Comparison of ENCODE assay signal across 35 cellular contexts in the genomic region with DNA sequence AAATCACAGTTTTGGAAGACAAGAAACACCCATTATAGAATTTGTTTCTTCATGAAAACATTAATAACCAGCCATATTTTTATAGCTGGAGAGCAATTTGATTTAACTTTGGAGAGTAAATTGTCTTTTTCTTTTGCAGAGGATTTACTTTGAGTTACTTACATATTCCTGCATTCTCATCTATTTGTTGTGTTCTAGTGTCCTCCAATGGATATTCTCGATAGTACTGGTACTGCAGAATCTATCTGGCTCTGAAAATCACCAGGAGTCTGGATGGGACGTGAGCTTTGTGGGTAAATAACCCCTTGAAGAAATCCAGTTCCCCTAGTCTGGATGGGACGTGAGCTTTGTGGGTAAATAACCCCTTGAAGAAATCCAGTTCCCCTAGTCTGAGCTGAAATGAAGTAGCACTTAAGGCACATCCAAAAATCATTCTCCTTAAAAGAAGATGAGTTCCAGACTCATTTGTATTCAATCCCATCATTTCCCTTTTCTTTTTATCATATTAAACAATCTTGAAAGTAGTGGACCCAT.
A peak's percentile ranks its signal among the peaks of the same experiment; 100 is the strongest.
DNase-seq lines count a peak whose midpoint lies in the region; ATAC-seq and TF ChIP-seq lines count a peak whose summit lies in the region.
"Had no signal": no experiment of that assay in that cellular context is flagged by ENCODE, and none has a peak within 500 bp of the region (broad histone marks: within the 10 kb centered on the region; RNA-seq: fewer than 3 reads in every experiment).

No MANE protein-coding gene starts in this region.

- no peak overlapping the region for H3K4ac ChIP-seq in mesendoderm (ENCODE audit: low read depth, low read length)

- H3K23ac ChIP-seq in mesendoderm (ENCODE audit: low read length), result no peak overlapping the region

- TF ChIP-seq CTCF in heart right ventricle (IDR thresholded peaks at IDR 0.05) (peak in 5 of 9 donors; percentile 17 to 41 (median 27)), VCaP (conservative IDR thresholded peaks at IDR 0.05) (peak; percentile 66), esophagus squamous epithelium (IDR thresholded peaks at IDR 0.05) (peak in 1 of 6 experiments; percentile 13)

- H3K18ac ChIP-seq in mesendoderm (ENCODE audit: low read length), result no peak overlapping the region

- H3K4me3 ChIP-seq in heart right ventricle, result no peak overlapping the region
- H3K4me3 ChIP-seq in mesendoderm (ENCODE audit: low read length), result no peak overlapping the region
- no peak overlapping the region for H3K4me3 ChIP-seq in esophagus squamous epithelium
- H3K4me3 ChIP-seq: A549, ascending aorta, cardiac muscle cell, K562, lung, MG63, SJCRH30, testis had no signal

- H3K27me3 Mint-ChIP-seq in activated T-cell treated with anti-CD3 and anti-CD28 coated beads, Interleukin-2, amount 50 U/mL, for 24 hours, result no peaks in the 10 kb centered on the region
- H3K27me3 Mint-ChIP-seq: activated CD8-positive, alpha-beta T cell treated with anti-CD3 and anti-CD28 coated beads for 36 hours; activated naive CD8-positive, alpha-beta T cell treated with anti-CD3 and anti-CD28 coated beads for 36 hours; CD8-positive, alpha-beta memory T cell; progenitor cell of endocrine pancreas had no signal

- H3K36me3 ChIP-seq in heart right ventricle (no peaks in the 10 kb centered on the region), mesendoderm (ENCODE audit: control insufficient read depth, insufficient read depth, low read length) (no peaks in the 10 kb centered on the region), esophagus squamous epithelium (no peaks in the 10 kb centered on the region)
- H3K36me3 ChIP-seq: ascending aorta, cardiac muscle cell, MG63, SJCRH30 had no signal

- no peaks in the 10 kb centered on the region for H3K79me2 ChIP-seq in mesendoderm (ENCODE audit: control insufficient read depth, insufficient read depth, low read length)

- H4K8ac ChIP-seq in mesendoderm (ENCODE audit: low read depth, low read length), result no peak overlapping the region

- no peak for TF ChIP-seq POLR2A in esophagus squamous epithelium (IDR thresholded peaks at IDR 0.05)

- no peak overlapping the region for H4K5ac ChIP-seq in mesendoderm (ENCODE audit: low read length)

- intact Hi-C loops in heart right ventricle (cut with DNase I) (no loop called here), left cardiac atrium (cut with DNase I) (no loop called here), esophagus squamous epithelium (cut with DNase I) (no loop called here)

- no peak overlapping the region for H3K9ac ChIP-seq in mesendoderm (ENCODE audit: low read length)

- H3K56ac ChIP-seq in mesendoderm (ENCODE audit: low read length), result no peak overlapping the region

- H2AK5ac ChIP-seq in mesendoderm (ENCODE audit: low read length), result no peak overlapping the region

- no peak overlapping the region for H2BK120ac ChIP-seq in mesendoderm (ENCODE audit: low read depth, low read length)

- H2BK5ac ChIP-seq in mesendoderm (ENCODE audit: low read length), result no peak overlapping the region

- H3K27ac Mint-ChIP-seq in activated T-cell treated with anti-CD3 and anti-CD28 coated beads, Interleukin-2, amount 50 U/mL, for 24 hours, result no peak overlapping the region
- H3K27ac Mint-ChIP-seq: activated CD8-positive, alpha-beta T cell treated with anti-CD3 and anti-CD28 coated beads for 36 hours; activated naive CD8-positive, alpha-beta T cell treated with anti-CD3 and anti-CD28 coated beads for 36 hours; B cell; CD8-positive, alpha-beta memory T cell; nephron progenitor cell; progenitor cell of endocrine pancreas had no signal

- H3K4me2 ChIP-seq in mesendoderm (ENCODE audit: low read length), result no peak overlapping the region
- H3K4me2 ChIP-seq: A549 had no signal

- WGBS in heart right ventricle, 2 donors, result 51 to 62% methylated on average over 3 of the region's 3 CpGs
- no CpG with 5 or more reads among the region's 3 CpGs for WGBS in mesendoderm (ENCODE audit: extremely low coverage, insufficient coverage, low lambda C conversion rate)
- 60 to 71% methylated on average over 3 of the region's 3 CpGs for WGBS in esophagus squamous epithelium, 2 donors

- H3K9me3 Mint-ChIP-seq in activated T-cell treated with anti-CD3 and anti-CD28 coated beads, Interleukin-2, amount 50 U/mL, for 24 hours, result no peaks in the 10 kb centered on the region
- H3K9me3 Mint-ChIP-seq: activated CD8-positive, alpha-beta T cell treated with anti-CD3 and anti-CD28 coated beads for 36 hours; activated naive CD8-positive, alpha-beta T cell treated with anti-CD3 and anti-CD28 coated beads for 36 hours; nephron progenitor cell had no signal

- DNase-seq in heart right ventricle (no peak), left cardiac atrium (no peak), mesendoderm (peak; percentile 24), esophagus squamous epithelium (lab: John Stamatoyannopoulos, UW) (no peak)
- DNase-seq in activated T-cell treated with anti-CD3 and anti-CD28 coated beads, Interleukin-2, amount 50 U/mL, for 24 hours, result no peak
- no peak for DNase-seq in stimulated activated CD4-positive, alpha-beta T cell treated with anti-CD3 and anti-CD28 coated beads, Interleukin-4, amount 100 ng/mL, for 1 hour
- DNase-seq: activated CD8-positive, alpha-beta T cell treated with anti-CD3 and anti-CD28 coated beads for 36 hours; activated effector memory CD4-positive, alpha-beta T cell treated with anti-CD3 and anti-CD28 coated beads, Interleukin-2, amount 50 U/mL, for 16 hours; activated naive CD8-positive, alpha-beta T cell treated with anti-CD3 and anti-CD28 coated beads for 36 hours; CD8-positive, alpha-beta memory T cell; dermis blood vessel endothelial cell; DMS53; glutamatergic neuron; kidney; MG63; NCI-H1105 treated with DMSO at 0.1 percent for 48 hours; NCI-H1930; NCI-H226; NCI-H69; nephron progenitor cell; stimulated activated naive CD8-positive, alpha-beta T cell treated with anti-CD3 and anti-CD28 coated beads, Interleukin-15, Interleukin-2, amounts not matched to agents 100 U/mL and 50 U/mL, for 24 hours; T-helper 1 cell; testis had no signal

- H3K9me3 ChIP-seq in heart right ventricle, result no peaks in the 10 kb centered on the region
- no peaks in the 10 kb centered on the region for H3K9me3 ChIP-seq in esophagus squamous epithelium
- H3K9me3 ChIP-seq: A549, ascending aorta, MG63, SJCRH30, testis had no signal

- H3K4me1 Mint-ChIP-seq in activated T-cell treated with anti-CD3 and anti-CD28 coated beads, Interleukin-2, amount 50 U/mL, for 24 hours (ENCODE audit: low read depth), result no peaks in the 10 kb centered on the region
- H3K4me1 Mint-ChIP-seq: activated naive CD8-positive, alpha-beta T cell treated with anti-CD3 and anti-CD28 coated beads for 36 hours; CD8-positive, alpha-beta memory T cell; nephron progenitor cell had no signal

- no peak overlapping the region for H3K27ac ChIP-seq in heart right ventricle
- no peak overlapping the region for H3K27ac ChIP-seq in VCaP
- no peak overlapping the region for H3K27ac ChIP-seq in mesendoderm (ENCODE audit: low read depth, low read length)
- H3K27ac ChIP-seq in esophagus squamous epithelium, result no peak overlapping the region
- H3K27ac ChIP-seq: A549, ascending aorta, cardiac muscle cell, SJCRH30, testis had no signal

- H3K4me1 ChIP-seq in heart right ventricle (no peaks in the 10 kb centered on the region), mesendoderm (ENCODE audit: control insufficient read depth, low read depth, low read length) (no peaks in the 10 kb centered on the region), esophagus squamous epithelium (no peaks in the 10 kb centered on the region)
- H3K4me1 ChIP-seq: A549, ascending aorta, testis had no signal

- H2BK15ac ChIP-seq in mesendoderm (replicated peaks; ENCODE audit: low read depth), result no peak overlapping the region

- H3K27me3 ChIP-seq in heart right ventricle (no peaks in the 10 kb centered on the region), mesendoderm (ENCODE audit: insufficient read depth, low read length, poor library complexity) (no peaks in the 10 kb centered on the region), esophagus squamous epithelium (no peaks in the 10 kb centered on the region)
- H3K27me3 ChIP-seq: ascending aorta, cardiac muscle cell, MG63, SJCRH30, testis had no signal

- no peaks in the 10 kb centered on the region for H3K36me3 Mint-ChIP-seq in activated T-cell treated with anti-CD3 and anti-CD28 coated beads, Interleukin-2, amount 50 U/mL, for 24 hours (ENCODE audit: low read depth)
- H3K36me3 Mint-ChIP-seq: activated naive CD8-positive, alpha-beta T cell treated with anti-CD3 and anti-CD28 coated beads for 36 hours; CD8-positive, alpha-beta memory T cell had no signal

- H3K4me3 Mint-ChIP-seq in activated T-cell treated with anti-CD3 and anti-CD28 coated beads, Interleukin-2, amount 50 U/mL, for 24 hours, result no peak overlapping the region
- H3K4me3 Mint-ChIP-seq: activated CD8-positive, alpha-beta T cell treated with anti-CD3 and anti-CD28 coated beads for 36 hours; activated naive CD8-positive, alpha-beta T cell treated with anti-CD3 and anti-CD28 coated beads for 36 hours; B cell; CD8-positive, alpha-beta memory T cell; nephron progenitor cell had no signal

- no peak for ATAC-seq in heart right ventricle
- no peak for ATAC-seq in left cardiac atrium
- ATAC-seq in GM21723 (IDR thresholded peaks at IDR 0.05; ENCODE audit: unreplicated experiment), result no peak
- ATAC-seq: A549; activated CD4-positive, CD25-positive, alpha-beta regulatory T cell treated with anti-CD3 and anti-CD28 coated beads, Interleukin-2, amount 50 U/mL, for 24 hours; activated CD8-positive, alpha-beta T cell treated with anti-CD3 and anti-CD28 coated beads for 36 hours; HCT116; K562; stimulated activated naive CD8-positive, alpha-beta T cell treated with anti-CD3 and anti-CD28 coated beads, Interleukin-15, Interleukin-2, amounts not matched to agents 100 U/mL and 50 U/mL, for 24 hours had no signal

- H3K79me1 ChIP-seq in mesendoderm (ENCODE audit: low read length), result no peaks in the 10 kb centered on the region
